23 cellular contexts compared by ENCODE assay signal in the genomic region with DNA sequence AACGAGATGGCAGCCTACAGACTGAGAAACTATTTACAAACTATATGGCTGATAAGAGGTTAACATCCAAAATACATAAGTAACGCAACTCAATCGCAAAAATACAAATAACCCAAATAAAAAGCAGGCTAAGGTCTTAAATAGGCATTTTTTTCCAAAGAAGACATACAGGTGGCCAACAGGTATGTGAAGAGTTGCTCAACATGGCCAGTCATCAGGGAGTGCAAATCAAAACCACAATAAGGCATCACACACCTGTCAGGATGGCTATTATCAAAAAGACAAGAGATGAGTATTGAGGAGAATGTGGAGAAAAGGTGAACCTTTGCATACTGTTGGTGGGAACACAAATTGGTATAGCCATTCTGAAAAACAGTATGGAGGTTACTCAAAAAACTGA.
"Had no signal": no experiment of that assay in that cellular context is flagged by ENCODE, and none has a peak within 500 bp of the region (broad histone marks: within the 10 kb centered on the region; RNA-seq: fewer than 3 reads in every experiment).

No MANE protein-coding gene starts in this region.

- H3K4me3 Mint-ChIP-seq: dendritic cell treated with granulocyte-macrophage colony-stimulating factor and Interleukin-4, amounts not matched to agents 40 ng/mL and 50 ng/mL, for 4 days; effector memory CD8-positive, alpha-beta T cell; endodermal cell; memory B cell had no signal

- H3K9me3 Mint-ChIP-seq: dendritic cell treated with granulocyte-macrophage colony-stimulating factor and Interleukin-4, amounts not matched to agents 40 ng/mL and 50 ng/mL, for 4 days; endodermal cell had no signal

- H3K27ac Mint-ChIP-seq: dendritic cell treated with granulocyte-macrophage colony-stimulating factor and Interleukin-4, amounts not matched to agents 40 ng/mL and 50 ng/mL, for 4 days; effector memory CD8-positive, alpha-beta T cell; endodermal cell; memory B cell had no signal

- FAIRE-seq: endometrium, islet of Langerhans, keratinocyte had no signal

- H3K4me1 ChIP-seq: colonic mucosa, esophagus muscularis mucosa, gastrocnemius medialis, heart right ventricle, left lung, lower lobe of right lung had no signal

- DNase-seq: colonic mucosa; cortex of kidney; effector CD8-positive, alpha-beta T cell; effector memory CD8-positive, alpha-beta T cell; endodermal cell; foreskin melanocyte; gastrocnemius medialis; glutamatergic neuron; head of caudate nucleus; heart right ventricle; hippocampal formation; left cardiac atrium; left lung; left ventricle myocardium superior; lower lobe of right lung; mesendoderm; midbrain had no signal

- H3K9me3 ChIP-seq: colonic mucosa, gastrocnemius medialis, lower lobe of right lung had no signal

- ATAC-seq: effector memory CD8-positive, alpha-beta T cell; gastrocnemius medialis; heart right ventricle; left cardiac atrium; left lung; left ventricle myocardium superior; lower lobe of right lung had no signal

- H3K36me3 ChIP-seq: colonic mucosa, gastrocnemius medialis, lower lobe of right lung had no signal

- H3K27me3 ChIP-seq: colonic mucosa, esophagus muscularis mucosa, gastrocnemius medialis, heart right ventricle, left lung had no signal

- H3K27ac ChIP-seq: colonic mucosa, esophagus muscularis mucosa, gastrocnemius medialis, heart right ventricle, left lung, lower lobe of right lung had no signal

- H3K4me3 ChIP-seq: colonic mucosa, esophagus muscularis mucosa, gastrocnemius medialis, heart right ventricle, left lung, lower lobe of right lung had no signal

- H3K27me3 Mint-ChIP-seq: dendritic cell treated with granulocyte-macrophage colony-stimulating factor and Interleukin-4, amounts not matched to agents 40 ng/mL and 50 ng/mL, for 4 days; effector memory CD8-positive, alpha-beta T cell; memory B cell had no signal

- H3K4me1 Mint-ChIP-seq: endodermal cell had no signal
